ENCODE assay signal across 16 cellular contexts in the genomic region with DNA sequence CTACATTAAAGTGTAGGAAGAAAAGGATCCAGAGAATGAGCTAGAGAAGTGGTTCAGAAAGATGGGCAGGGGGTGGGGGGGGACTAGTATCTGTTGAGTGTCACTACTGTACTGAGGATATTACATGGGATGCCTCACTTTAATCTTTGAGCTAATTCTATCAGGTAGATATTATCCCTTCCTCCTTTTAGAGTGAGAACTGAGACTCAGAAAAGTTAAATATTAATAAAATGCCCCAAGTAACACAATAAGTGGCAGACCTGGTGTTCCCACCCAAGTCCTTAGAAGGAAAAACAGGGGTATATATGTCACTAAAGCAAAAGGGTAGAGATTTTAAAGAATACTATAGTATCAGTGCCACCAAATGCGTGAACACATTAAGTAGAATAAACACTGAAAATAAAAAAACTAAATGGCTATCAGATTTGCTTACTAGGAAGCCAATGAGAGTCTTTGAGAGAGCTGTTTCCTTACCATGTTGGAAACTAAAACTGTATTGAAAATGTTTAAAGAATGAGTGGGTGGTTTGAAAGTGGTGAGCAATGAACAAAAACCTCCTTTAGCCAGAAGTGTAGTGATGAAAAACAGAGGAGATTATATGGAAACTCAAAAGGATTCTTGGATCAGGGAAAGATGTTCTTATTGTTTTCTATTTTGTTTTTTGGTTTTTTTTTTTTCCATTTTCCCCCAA.
"Had no signal": no experiment of that assay in that cellular context is flagged by ENCODE, and none has a peak within 500 bp of the region (broad histone marks: within the 10 kb centered on the region; RNA-seq: fewer than 3 reads in every experiment).

No MANE protein-coding gene starts in this region.

- H3K36me3 ChIP-seq: transverse colon, vagina had no signal

- DNase-seq: activated CD4-positive, alpha-beta T cell treated with anti-CD3 and anti-CD28 coated beads for 1 hour; activated CD4-positive, alpha-beta T cell treated with anti-CD3 and anti-CD28 coated beads, Interleukin-2, amount 50 U/mL, for 48 hours; activated naive CD4-positive, alpha-beta T cell treated with anti-CD3 and anti-CD28 coated beads, Interleukin-2, amount 50 U/mL, for 16 hours; dermis blood vessel endothelial cell; effector memory CD8-positive, alpha-beta T cell; foreskin melanocyte; head of caudate nucleus; retina; stimulated activated CD4-positive, alpha-beta T cell treated with anti-CD3 and anti-CD28 coated beads, Interleukin-4, amount 100 ng/mL, for 1 hour; stimulated activated naive B cell treated with anti-CD40 and anti-IgM and Interleukin-4, amounts not matched to agents 10 μg/mL and 1 μg/mL and 100 μg/mL, for 72 hours; substantia nigra; transverse colon had no signal

- ATAC-seq: activated T-helper 17 cell treated with anti-CD3 and anti-CD28 coated beads, Interleukin-2, amount 50 U/mL, for 72 hours; effector memory CD8-positive, alpha-beta T cell; natural killer cell treated with Interleukin-12 subunit alpha and Interleukin-12 subunit beta and Interleukin-15 and Interleukin-18, amount 100 ng/mL, for 72 hours; stimulated activated naive B cell treated with anti-CD40 and anti-IgM and Interleukin-4, amounts not matched to agents 10 μg/mL and 1 μg/mL and 100 μg/mL, for 72 hours had no signal

- H3K27ac ChIP-seq: transverse colon, vagina, VCaP had no signal

- H3K4me1 ChIP-seq: transverse colon, vagina had no signal

- H3K27me3 ChIP-seq: transverse colon, vagina had no signal

- H3K4me3 ChIP-seq: transverse colon, vagina had no signal

- H3K9me3 ChIP-seq: transverse colon, vagina had no signal
